ENCODE assay signal across 27 cellular contexts in genomic region chr10:4217653-4218052, GRCh38.
A peak's percentile ranks its signal among the peaks of the same experiment; 100 is the strongest.
DNase-seq lines count a peak whose midpoint lies in the region; ATAC-seq lines count a peak whose summit lies in the region.
"Had no signal": no experiment of that assay in that cellular context is flagged by ENCODE, and none has a peak within 500 bp of the region (broad histone marks: within the 10 kb centered on the region; RNA-seq: fewer than 3 reads in every experiment).

No MANE protein-coding gene starts in this region.

- H3K4me3 ChIP-seq in mucosa of rectum (ENCODE audit: low read length in 2 of 2) = peak overlapping the region; percentile 42 to 74
- peak overlapping the region; percentile 47 to 67 for H3K4me3 ChIP-seq in stomach smooth muscle (ENCODE audit: low read length in 2 of 2)
- H3K4me3 ChIP-seq: K562, PC-9 had no signal

- H3K4me1 ChIP-seq in mucosa of rectum (ENCODE audit: control insufficient read depth in 2 of 2, insufficient read depth in 2 of 2, low read length in 2 of 2) = peaks cover 19 to 35% of the 10 kb centered on the region in 2 donors
- H3K4me1 ChIP-seq in stomach smooth muscle (ENCODE audit: control insufficient read depth, insufficient read depth, low read length) = peaks cover 10% of the 10 kb centered on the region

- peak overlapping the region; percentile 8 for H3K27ac Mint-ChIP-seq in T-helper 17 cell
- H3K27ac Mint-ChIP-seq: CD8-positive, alpha-beta memory T cell had no signal

- H3K36me3 Mint-ChIP-seq in T-helper 17 cell (ENCODE audit: low read depth) = no peaks in the 10 kb centered on the region
- H3K36me3 Mint-ChIP-seq: CD14-positive monocyte had no signal

- ATAC-seq in Right ventricle myocardium superior (ENCODE audit: poor library complexity) = peak; percentile 45
- ATAC-seq in T-helper 17 cell = no peak
- no peak for ATAC-seq in GM19467 (IDR thresholded peaks at IDR 0.05; ENCODE audit: unreplicated experiment)
- ATAC-seq in GM18909 (IDR thresholded peaks at IDR 0.05; ENCODE audit: poor library complexity, unreplicated experiment) = no peak
- ATAC-seq: K562 had no signal

- H3K4me3 Mint-ChIP-seq in T-helper 17 cell = no peak overlapping the region
- H3K4me3 Mint-ChIP-seq: CD14-positive monocyte; CD8-positive, alpha-beta memory T cell had no signal

- H3K9me3 ChIP-seq in T-helper 17 cell (ENCODE audit: control insufficient read depth, low read length, poor library complexity, severe bottlenecking) (no peaks in the 10 kb centered on the region), mucosa of rectum (ENCODE audit: control insufficient read depth in 2 of 2, low read length in 2 of 2) (no peaks in the 10 kb centered on the region), stomach smooth muscle (ENCODE audit: control insufficient read depth in 2 of 2, low read length in 2 of 2) (no peaks in the 10 kb centered on the region)
- H3K9me3 ChIP-seq: BE2C had no signal

- peaks cover 4% of the 10 kb centered on the region for H3K4me1 Mint-ChIP-seq in T-helper 17 cell
- H3K4me1 Mint-ChIP-seq: CD14-positive monocyte; CD8-positive, alpha-beta memory T cell had no signal

- H3K27me3 ChIP-seq in mucosa of rectum (ENCODE audit: control insufficient read depth in 2 of 2, insufficient read depth in 2 of 2, low read length in 2 of 2) = no peaks in the 10 kb centered on the region
- no peaks in the 10 kb centered on the region for H3K27me3 ChIP-seq in stomach smooth muscle (ENCODE audit: control insufficient read depth in 1 of 2, insufficient read depth in 2 of 2, low read length in 2 of 2)
- H3K27me3 ChIP-seq: BE2C had no signal

- no peaks in the 10 kb centered on the region for H3K27me3 Mint-ChIP-seq in T-helper 17 cell

- no peak for DNase-seq in Right ventricle myocardium superior
- no peak for DNase-seq in cardiac septum (ENCODE audit: low spot score)
- no peak for DNase-seq in T-helper 17 cell
- DNase-seq in NAMALWA (ENCODE audit: low spot score) = no peak
- DNase-seq: 8988T; ACHN; BE2C; CD8-positive, alpha-beta memory T cell; DMS79 treated with DMSO at 0.1 percent for 48 hours; GF-D8; Kasumi-1; NCI-H1105; NCI-H1436 treated with DMSO at 0.1 percent for 48 hours; NCI-H187 treated with DMSO at 0.1 percent for 48 hours; NCI-H2171 treated with DMSO at 0.1 percent for 48 hours; NCI-H446; NCI-H524 treated with DMSO at 0.1 percent for 48 hours; NCI-H774; PC-9; RPMI8226; SHP77 treated with DMSO at 0.1 percent for 48 hours had no signal

- H3K27ac ChIP-seq in mucosa of rectum (ENCODE audit: low read depth in 2 of 2, low read length in 2 of 2) = peak overlapping the region; percentile 69 to 83
- no peak overlapping the region for H3K27ac ChIP-seq in stomach smooth muscle (ENCODE audit: low read length)
- H3K27ac ChIP-seq: PC-9 had no signal

- intact Hi-C loops in Right ventricle myocardium superior (cut with DNase I) (no loop called here), cardiac septum (cut with DNase I) (no loop called here)

- H3K9ac ChIP-seq in mucosa of rectum (ENCODE audit: low read depth in 1 of 2, low read length in 2 of 2) = peak overlapping the region; percentile 51 to 63
- peak overlapping the region in 1 of 2 donors; percentile 5 for H3K9ac ChIP-seq in stomach smooth muscle (ENCODE audit: low read length in 2 of 2)

- no peaks in the 10 kb centered on the region for H3K36me3 ChIP-seq in mucosa of rectum (ENCODE audit: control insufficient read depth in 2 of 2, insufficient read depth in 2 of 2, low read length in 2 of 2)
- H3K36me3 ChIP-seq in stomach smooth muscle (ENCODE audit: control insufficient read depth in 2 of 2, insufficient read depth in 2 of 2, low read length in 2 of 2) = no peaks in the 10 kb centered on the region
- H3K36me3 ChIP-seq: BE2C had no signal
